ENCODE assay signal across 13 cellular contexts in the genomic region with DNA sequence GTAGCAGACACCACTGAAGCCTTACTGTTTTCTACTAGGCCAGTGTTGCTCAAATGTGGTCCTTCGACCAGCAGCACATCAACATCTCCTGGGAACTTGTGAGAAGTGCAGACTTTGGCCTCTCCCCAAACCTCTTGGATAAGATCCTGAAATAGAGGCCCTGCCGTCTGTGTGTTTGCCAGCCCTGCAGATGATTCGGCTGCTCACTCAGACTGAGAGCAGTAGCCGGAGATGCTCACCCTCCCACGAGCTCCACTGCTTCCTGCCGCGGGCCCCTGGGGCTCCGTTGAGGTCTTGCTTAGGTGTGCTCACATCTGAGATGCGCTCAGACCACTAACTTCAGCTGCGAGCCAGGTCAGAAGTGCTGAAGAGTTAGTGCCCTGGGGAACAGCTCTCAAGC.
A peak's percentile ranks its signal among the peaks of the same experiment; 100 is the strongest.
DNase-seq lines count a peak whose midpoint lies in the region; ATAC-seq, FAIRE-seq and TF ChIP-seq lines count a peak whose summit lies in the region.
"Had no signal": no experiment of that assay in that cellular context is flagged by ENCODE, and none has a peak within 500 bp of the region (broad histone marks: within the 10 kb centered on the region; RNA-seq: fewer than 3 reads in every experiment).

No MANE protein-coding gene starts in this region.

- H3K9me3 ChIP-seq in endothelial cell of umbilical vein (replicated peaks; ENCODE audit: control insufficient read depth, insufficient read depth, low read length) = no peaks in the 10 kb centered on the region

- FAIRE-seq in endothelial cell of umbilical vein (lab: Jason Lieb, UNC) = no peak
- FAIRE-seq: small intestine had no signal

- dilution Hi-C loops in endothelial cell of umbilical vein (cut with MboI; ENCODE audit: extremely low pct_ligation_motif_present, low sequenced_read_pairs) = no loop called here

- no peak overlapping the region for H3K4me2 ChIP-seq in endothelial cell of umbilical vein (ENCODE audit: insufficient read depth, low read length)

- TF ChIP-seq POLR2A in endothelial cell of umbilical vein (IDR thresholded peaks at IDR 0.05; ENCODE audit: low read depth, low read length) = no peak

- H3K9me1 ChIP-seq in endothelial cell of umbilical vein (replicated peaks; ENCODE audit: control insufficient read depth, extremely low read depth, insufficient read depth, low read length) = no peaks in the 10 kb centered on the region

- CTCF ChIA-PET in GM10248 (lab: Yijun Ruan, JAX) (no interaction called here), endothelial cell of umbilical vein (lab: Charles Lee) (interaction anchor here (1.1 kb wide), 1 partner anchor 214 kb away, joined by 3 read pairs; no protein-coding TSS in a partner anchor)

- H3K4me3 Mint-ChIP-seq in progenitor cell of endocrine pancreas (ENCODE audit: low read depth) = no peak overlapping the region
- H3K4me3 Mint-ChIP-seq: activated T-cell treated with anti-CD3 and anti-CD28 coated beads, Interleukin-2, amount 50 U/mL, for 72 hours; memory B cell had no signal

- H3K27me3 ChIP-seq in endothelial cell of umbilical vein (ENCODE audit: control insufficient read depth in 2 of 2, insufficient read depth in 2 of 2, low read length in 2 of 2) = no peaks in the 10 kb centered on the region

- POLR2A ChIA-PET in GM10248 (lab: Yijun Ruan, JAX) (no interaction called here), endothelial cell of umbilical vein (lab: Charles Lee) (no interaction called here)

- H4K20me1 ChIP-seq in endothelial cell of umbilical vein (replicated peaks; ENCODE audit: control insufficient read depth, extremely low read depth, insufficient read depth, low read length) = no peaks in the 10 kb centered on the region

- H3K9me3 Mint-ChIP-seq in progenitor cell of endocrine pancreas (ENCODE audit: low read depth) = peaks cover 12% of the 10 kb centered on the region

- peak; percentile 82 for ATAC-seq in HG02852 (IDR thresholded peaks at IDR 0.05; ENCODE audit: unreplicated experiment)
- ATAC-seq: activated T-cell treated with anti-CD3 and anti-CD28 coated beads, Interleukin-2, amount 50 U/mL, for 72 hours; Panc1 had no signal

- H3K36me3 Mint-ChIP-seq in progenitor cell of endocrine pancreas (ENCODE audit: insufficient read depth) = no peaks in the 10 kb centered on the region
- H3K36me3 Mint-ChIP-seq: memory B cell had no signal

- peak overlapping the region; percentile 87 for H2AFZ ChIP-seq in endothelial cell of umbilical vein (ENCODE audit: low read depth, low read length)

- no peak overlapping the region for H3K27ac ChIP-seq in endothelial cell of umbilical vein (ENCODE audit: insufficient read depth, low read depth, low read length)

- H3K4me3 ChIP-seq in endothelial cell of umbilical vein (replicated peaks in 1 of 3; ENCODE audit: insufficient read depth in 1 of 3, low read depth in 1 of 3, low read length in 3 of 3) = no peak overlapping the region

- H3K9ac ChIP-seq in endothelial cell of umbilical vein (replicated peaks; ENCODE audit: extremely low read depth, insufficient read depth, low read length) = no peak overlapping the region

- H3K27me3 Mint-ChIP-seq in progenitor cell of endocrine pancreas = peaks cover 2% of the 10 kb centered on the region
- H3K27me3 Mint-ChIP-seq: memory B cell had no signal

- no peaks in the 10 kb centered on the region for H3K79me2 ChIP-seq in endothelial cell of umbilical vein (ENCODE audit: control insufficient read depth, insufficient read depth, low read length)

- H3K4me1 ChIP-seq in endothelial cell of umbilical vein (ENCODE audit: control insufficient read depth, extremely low read depth, insufficient read depth, low read length) = peaks cover 2% of the 10 kb centered on the region

- BruUV-seq in endothelial cell of umbilical vein (replicated peaks; lab: Mats Ljungman, UMichigan) = no TSS peak

- no peak for TF ChIP-seq CTCF in GM10248 (IDR thresholded peaks at IDR 0.05; ENCODE audit: control extremely low read depth, extremely low read depth, low read depth, missing control alignments)
- TF ChIP-seq CTCF in endothelial cell of umbilical vein (IDR thresholded peaks at IDR 0.05; ENCODE audit: extremely low read depth in 1 of 2, insufficient read depth in 1 of 2, low read depth in 1 of 2, low read length in 2 of 2) = no peak
- no peak for TF ChIP-seq CTCF in progenitor cell of endocrine pancreas (IDR thresholded peaks at IDR 0.05; ENCODE audit: unreplicated experiment)

- DNase-seq in GM10248 (ENCODE audit: extremely low spot score) (peak; percentile 17), endothelial cell of umbilical vein (ENCODE audit: low read depth, low spot score) (no peak), posterior cingulate gyrus (peak in 9 of 10 donors; percentile 21 to 90 (median 34)), dermis blood vessel endothelial cell (no peak), SW480 (ENCODE audit: low spot score) (no peak), progenitor cell of endocrine pancreas (ENCODE audit: low spot score, unreplicated experiment) (no peak)
- no peak for DNase-seq in NK-92 treated with Interleukin-12 subunit alpha and Interleukin-12 subunit beta, amount 100 ng/mL, for 24 hours (lab: John Stamatoyannopoulos, UW)
- DNase-seq: NCI-H2029, small intestine had no signal

- intact Hi-C loops in endothelial cell of umbilical vein (cut with micrococcal nuclease) (no loop called here), posterior cingulate gyrus (cut with DNase I) (no loop called here)

- no peaks in the 10 kb centered on the region for H3K4me1 Mint-ChIP-seq in progenitor cell of endocrine pancreas (ENCODE audit: low read depth)
- H3K4me1 Mint-ChIP-seq: memory B cell had no signal

- no peaks in the 10 kb centered on the region for H3K36me3 ChIP-seq in endothelial cell of umbilical vein (ENCODE audit: control insufficient read depth in 2 of 2, extremely low read depth in 1 of 2, insufficient read depth in 2 of 2, low read length in 2 of 2)

- no peak overlapping the region for H3K27ac Mint-ChIP-seq in progenitor cell of endocrine pancreas
- H3K27ac Mint-ChIP-seq: activated T-cell treated with anti-CD3 and anti-CD28 coated beads, Interleukin-2, amount 50 U/mL, for 72 hours; memory B cell had no signal

TF ChIP-seq in endothelial cell of umbilical vein, 7 proteins besides CTCF, POLR2A, EP300 and RAD21:
- TF ChIP-seq EZH2 (IDR thresholded peaks at IDR 0.05; ENCODE audit: borderline replicate concordance, low read depth, low read length, severe bottlenecking) (no peak), JUN (IDR thresholded peaks at IDR 0.05; ENCODE audit: borderline replicate concordance, insufficient read depth, insufficient read length, low read depth) (no peak), MYC (IDR thresholded peaks at IDR 0.05; ENCODE audit: low read depth, low read length) (no peak), FOS (IDR thresholded peaks at IDR 0.05; ENCODE audit: borderline replicate concordance, insufficient read depth, low read length) (no peak), POLR2AphosphoS5 (IDR thresholded peaks at IDR 0.05; ENCODE audit: insufficient read depth, low read depth, low read length) (no peak), GATA2 (IDR thresholded peaks at IDR 0.05; ENCODE audit: insufficient read depth, insufficient read length, low read depth, low read length) (no peak)
- TF ChIP-seq, protein P1, sequence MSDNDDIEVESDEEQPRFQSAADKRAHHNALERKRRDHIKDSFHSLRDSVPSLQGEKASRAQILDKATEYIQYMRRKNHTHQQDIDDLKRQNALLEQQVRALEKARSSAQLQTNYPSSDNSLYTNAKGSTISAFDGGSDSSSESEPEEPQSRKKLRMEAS (IDR thresholded peaks at IDR 0.05; ENCODE audit: insufficient read depth, insufficient read length) = no peak

Comparison
In these comparisons a context has a peak if more than half of its experiments do, and no peak if none do; other contexts are left out.
1. DNase-seq: peak in GM10248 (single experiment) and posterior cingulate gyrus (9 of 10); none in endothelial cell of umbilical vein (single experiment), dermis blood vessel endothelial cell (single experiment), SW480 (single experiment), NK-92 treated with Interleukin-12 subunit alpha and Interleukin-12 subunit beta, amount 100 ng/mL, for 24 hours (single experiment) and progenitor cell of endocrine pancreas (single experiment).